ENCODE assay signal across 15 cellular contexts in genomic region chr10:95388072-95388471, GRCh38.
A peak's percentile ranks its signal among the peaks of the same experiment; 100 is the strongest.
DNase-seq lines count a peak whose midpoint lies in the region; ATAC-seq and TF ChIP-seq lines count a peak whose summit lies in the region.
"Had no signal": no experiment of that assay in that cellular context is flagged by ENCODE, and none has a peak within 500 bp of the region (broad histone marks: within the 10 kb centered on the region; RNA-seq: fewer than 3 reads in every experiment).

No MANE protein-coding gene starts in this region.

- TF ChIP-seq EP300 in upper lobe of left lung (IDR thresholded peaks at IDR 0.05), result no peak

- H3K4me3 ChIP-seq in Panc1 (ENCODE audit: low read depth in 2 of 2, low read length in 2 of 2) (no peak overlapping the region), lung (no peak overlapping the region), upper lobe of left lung (no peak overlapping the region)
- H3K4me3 ChIP-seq: thyroid gland had no signal

- no peaks in the 10 kb centered on the region for H3K27me3 ChIP-seq in Panc1 (ENCODE audit: control insufficient read depth, insufficient read depth, low read length)
- H3K27me3 ChIP-seq in lung (ENCODE audit: control insufficient read depth, insufficient read depth), result no peaks in the 10 kb centered on the region
- no peaks in the 10 kb centered on the region for H3K27me3 ChIP-seq in upper lobe of left lung
- H3K27me3 ChIP-seq: brain microvascular endothelial cell, thyroid gland had no signal

- in situ Hi-C loops in Panc1 (cut with HindIII; ENCODE audit: low pct_unique_long_range_greater_than_20kb, low sequenced_read_pairs), result no loop called here

- no peak for TF ChIP-seq POLR2A in upper lobe of left lung (IDR thresholded peaks at IDR 0.05)

- CTCF ChIA-PET in Panc1 (lab: Charles Lee), result interaction anchor here (0.5 kb wide), 1 partner anchor 42 kb away, joined by 5 read pairs; no protein-coding TSS in a partner anchor

- intact Hi-C loops in Panc1 (cut with micrococcal nuclease; ENCODE audit: unreplicated experiment), result no loop called here

- H3K36me3 ChIP-seq in Panc1 (ENCODE audit: control insufficient read depth, insufficient read depth, low read length) (no peaks in the 10 kb centered on the region), lung (ENCODE audit: control insufficient read depth in 2 of 2, insufficient read depth in 2 of 2, low read length in 2 of 2) (peaks cover 5 to 16% of the 10 kb centered on the region in 2 donors), upper lobe of left lung (peaks cover 0 to 26% (median 5%) of the 10 kb centered on the region in 4 donors)
- H3K36me3 ChIP-seq: brain microvascular endothelial cell, thyroid gland had no signal

- WGBS in lung, 2 donors, result 78 to 86% methylated on average over 7 of the region's 7 CpGs
- WGBS in upper lobe of left lung, 2 donors, result 70 to 72% methylated on average over 7 of the region's 7 CpGs

- H3K27ac ChIP-seq in Panc1 (ENCODE audit: low read length) (no peak overlapping the region), cingulate gyrus (ENCODE audit: low read depth, low read length) (peak overlapping the region; percentile 57), lung (ENCODE audit: low read depth in 1 of 2, low read length in 1 of 2) (peak overlapping the region; percentile 9 to 55), upper lobe of left lung (peak overlapping the region; percentile 14 to 66 (median 58))
- H3K27ac ChIP-seq: brain microvascular endothelial cell had no signal

- POLR2A ChIA-PET in Panc1 (lab: Charles Lee), result no interaction called here

- TF ChIP-seq CTCF in Panc1 (IDR thresholded peaks at IDR 0.05) (no peak), lung (IDR thresholded peaks at IDR 0.05; ENCODE audit: control extremely low read depth, extremely low read depth) (no peak), upper lobe of left lung (IDR thresholded peaks at IDR 0.05) (no peak)

- DNase-seq in Panc1 (ENCODE audit: low read depth, low spot score) (no peak), lung (ENCODE audit: low spot score) (no peak), upper lobe of left lung (no peak), T1000 (lab: John Stamatoyannopoulos, UW) (no peak)
- DNase-seq: activated CD4-positive, alpha-beta T cell treated with anti-CD3 and anti-CD28 coated beads for 36 hours; activated T-cell treated with anti-CD3 and anti-CD28 coated beads, Interleukin-2, amount 50 U/mL, for 48 hours; brain microvascular endothelial cell; HCEC 1CT; islet precursor cell; NCI-H526; occipital lobe; thyroid gland had no signal

- ATAC-seq in Panc1 (peak; percentile 36; the same call in 1 of the 2 replicates), lung (ENCODE audit: insufficient read depth, low FRiP score) (no peak), upper lobe of left lung (ENCODE audit: low FRiP score in 2 of 2) (no peak), HG03175 (IDR thresholded peaks at IDR 0.05; ENCODE audit: unreplicated experiment) (no peak), GM18517 (IDR thresholded peaks at IDR 0.05; ENCODE audit: unreplicated experiment) (no peak)
- ATAC-seq: activated CD4-positive, alpha-beta T cell treated with anti-CD3 and anti-CD28 coated beads for 36 hours had no signal

- H3K4me1 ChIP-seq in Panc1 (ENCODE audit: control insufficient read depth, insufficient read depth, low read length) (peaks cover 7% of the 10 kb centered on the region), lung (ENCODE audit: control insufficient read depth in 2 of 2, insufficient read depth in 2 of 2, low read length in 2 of 2) (peaks cover 9 to 12% of the 10 kb centered on the region in 2 donors), upper lobe of left lung (peaks cover 18 to 30% (median 22%) of the 10 kb centered on the region in 4 donors)

- H3K9me3 ChIP-seq in Panc1 (ENCODE audit: control insufficient read depth, insufficient read depth, low read depth, low read length) (no peaks in the 10 kb centered on the region), lung (ENCODE audit: control insufficient read depth in 2 of 2, insufficient read depth in 1 of 2, low read length in 1 of 2) (no peaks in the 10 kb centered on the region), upper lobe of left lung (no peaks in the 10 kb centered on the region)
- H3K9me3 ChIP-seq: thyroid gland had no signal

- BruUV-seq in Panc1 (replicated peaks; lab: Mats Ljungman, UMichigan), result no TSS peak
